In the genomic region with DNA sequence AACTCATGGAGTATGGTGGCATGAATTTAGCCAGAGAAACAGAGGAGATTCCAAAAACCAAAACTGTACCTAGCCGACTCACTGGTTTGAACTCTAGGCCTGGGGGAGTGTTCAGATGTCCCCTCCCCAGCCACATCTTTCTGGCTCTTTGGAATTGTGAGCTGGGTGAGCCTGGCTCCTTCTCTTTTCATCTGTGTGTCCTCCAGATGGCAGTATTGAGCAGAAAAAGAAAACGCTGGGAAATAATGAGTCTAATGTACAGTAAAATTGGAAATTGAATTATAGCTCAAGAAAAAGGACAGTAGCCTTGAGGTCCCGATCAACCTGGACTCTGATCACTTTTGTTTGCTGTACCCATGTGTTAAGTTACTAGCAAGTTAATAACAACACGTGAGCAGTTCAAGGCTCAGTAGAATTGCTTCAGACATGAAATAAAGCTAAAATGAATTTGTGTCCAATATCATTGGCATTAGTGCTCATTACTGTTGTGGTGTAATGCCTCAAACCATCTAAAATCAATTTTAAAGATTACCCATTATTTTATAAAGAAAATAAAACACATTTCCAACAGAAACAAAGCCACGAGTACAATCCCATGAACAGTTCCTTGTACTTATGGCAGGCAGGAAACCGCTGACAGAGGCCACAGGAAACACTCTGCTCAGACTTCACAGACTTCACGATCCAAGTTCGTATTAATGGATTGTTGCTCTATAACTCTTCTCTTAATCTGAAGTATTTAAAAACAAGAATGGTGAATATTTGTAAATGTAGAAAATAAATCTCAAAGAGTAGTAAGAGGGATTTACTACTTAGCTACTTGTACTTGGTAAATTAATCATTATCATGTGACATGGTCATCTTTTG, we compare ENCODE assay signal across 8 cellular contexts.
DNase-seq lines count a peak whose midpoint lies in the region; ATAC-seq and TF ChIP-seq lines count a peak whose summit lies in the region.

No MANE protein-coding gene starts in this region.

- in situ Hi-C loops in GM13977 (cut with MboI; ENCODE audit: low pct_unique_long_range_greater_than_20kb, low sequenced_read_pairs, unreplicated experiment), result loop anchor here (5.0 to 25.0 kb wide), 5 partner anchors 135 to 793 kb away; partner anchors contain the start of genes HOXA10, HOXA3, HOXA7 and HOXA9

- TF ChIP-seq CTCF in GM13977 (IDR thresholded peaks at IDR 0.05; ENCODE audit: extremely low read depth, insufficient read depth, missing control alignments) (peak; percentile 68), epithelial cell of proximal tubule (conservative IDR thresholded peaks at IDR 0.05; ENCODE audit: low read depth, low read length) (peak; percentile 83), nephron (IDR thresholded peaks at IDR 0.05; ENCODE audit: unreplicated experiment in 3 of 3) (peak; percentile 67 to 91 (median 85))

- H3K36me3 ChIP-seq in CD4-positive, CD25-positive, alpha-beta regulatory T cell (ENCODE audit: control insufficient read depth, insufficient read depth, low read length), result peaks cover 37% of the 10 kb centered on the region

- no peak overlapping the region for H3K27ac Mint-ChIP-seq in CD4-positive, CD25-positive, alpha-beta regulatory T cell
- no peak overlapping the region for H3K27ac Mint-ChIP-seq in T-helper 17 cell
- peak overlapping the region; percentile 81 to 95 (median 95) for H3K27ac Mint-ChIP-seq in nephron

- H3K27me3 Mint-ChIP-seq in CD4-positive, CD25-positive, alpha-beta regulatory T cell, result peaks cover 2% of the 10 kb centered on the region
- H3K27me3 Mint-ChIP-seq in T-helper 17 cell (peaks cover 7% of the 10 kb centered on the region), nephron (ENCODE audit: low read depth) (peaks cover 25% of the 10 kb centered on the region)

- H3K4me1 Mint-ChIP-seq in CD4-positive, CD25-positive, alpha-beta regulatory T cell, result peaks cover 5 to 11% (median 6%) of the 10 kb centered on the region in 4 donors
- H3K4me1 Mint-ChIP-seq in T-helper 17 cell (peaks cover 3% of the 10 kb centered on the region), nephron (peaks cover 29% of the 10 kb centered on the region)

- H3K4me3 ChIP-seq in CD4-positive, CD25-positive, alpha-beta regulatory T cell (ENCODE audit: low read depth, low read length), result no peak overlapping the region
- no peak overlapping the region for H3K4me3 ChIP-seq in epithelial cell of proximal tubule (ENCODE audit: low read depth, low read length)

- H3K27ac ChIP-seq in CD4-positive, CD25-positive, alpha-beta regulatory T cell (ENCODE audit: insufficient read depth, low read length, poor library complexity, severe bottlenecking), result no peak overlapping the region

- H3K36me3 Mint-ChIP-seq in CD4-positive, CD25-positive, alpha-beta regulatory T cell, result peaks cover 23% of the 10 kb centered on the region
- H3K36me3 Mint-ChIP-seq in T-helper 17 cell (ENCODE audit: low read depth), result peaks cover 4% of the 10 kb centered on the region
- H3K36me3 Mint-ChIP-seq in nephron (ENCODE audit: low read depth), result peaks cover 5% of the 10 kb centered on the region

- DNase-seq in CD4-positive, CD25-positive, alpha-beta regulatory T cell, result peak; percentile 13 to 54 (median 42)
- DNase-seq in GM13977 (ENCODE audit: low spot score) (peak; percentile 36), NCI-H1694 treated with DMSO at 0.1 percent for 48 hours (lab: John Stamatoyannopoulos, UW) (peak; percentile 77), T-helper 17 cell (peak in 1 of 3 donors; percentile 10), epithelial cell of proximal tubule (ENCODE audit: low read depth) (no peak)
- DNase-seq in activated effector memory CD4-positive, alpha-beta T cell treated with Interleukin-2 at 50 U/mL for 16 hours, result no peak

- no peaks in the 10 kb centered on the region for H3K9me3 Mint-ChIP-seq in CD4-positive, CD25-positive, alpha-beta regulatory T cell
- no peaks in the 10 kb centered on the region for H3K9me3 Mint-ChIP-seq in nephron

- peaks cover 2% of the 10 kb centered on the region for H3K27me3 ChIP-seq in CD4-positive, CD25-positive, alpha-beta regulatory T cell (ENCODE audit: control insufficient read depth, insufficient read depth, low read length)

- H3K4me3 Mint-ChIP-seq in CD4-positive, CD25-positive, alpha-beta regulatory T cell, result no peak overlapping the region
- no peak overlapping the region for H3K4me3 Mint-ChIP-seq in T-helper 17 cell
- H3K4me3 Mint-ChIP-seq in nephron, result peak overlapping the region; percentile 53 to 75 (median 74)

- H3K4me1 ChIP-seq in CD4-positive, CD25-positive, alpha-beta regulatory T cell (ENCODE audit: control insufficient read depth, insufficient read depth, low read length, poor library complexity, severe bottlenecking), result peaks cover 8% of the 10 kb centered on the region

- peak in 1 of 2 donors; percentile 40 for ATAC-seq in CD4-positive, CD25-positive, alpha-beta regulatory T cell (ENCODE audit: low read depth in 2 of 2)
- peak; percentile 78 for ATAC-seq in T-helper 17 cell
- no peak for ATAC-seq in GM18520 (IDR thresholded peaks at IDR 0.05; ENCODE audit: unreplicated experiment)

- H3K9me3 ChIP-seq in CD4-positive, CD25-positive, alpha-beta regulatory T cell (ENCODE audit: control insufficient read depth in 2 of 2, low read length in 2 of 2), result no peaks in the 10 kb centered on the region
- no peaks in the 10 kb centered on the region for H3K9me3 ChIP-seq in T-helper 17 cell (ENCODE audit: control insufficient read depth, low read length, poor library complexity, severe bottlenecking)

Comparison
In these comparisons a context has a peak if more than half of its experiments do, and no peak if none do; other contexts are left out.
1. DNase-seq: peak in CD4-positive, CD25-positive, alpha-beta regulatory T cell (3 of 3), GM13977 (single experiment) and NCI-H1694 treated with DMSO at 0.1 percent for 48 hours (single experiment); none in epithelial cell of proximal tubule (single experiment) and activated effector memory CD4-positive, alpha-beta T cell treated with Interleukin-2 at 50 U/mL for 16 hours (single experiment).
2. H3K27ac Mint-ChIP-seq: peak in nephron (3 of 3); none in CD4-positive, CD25-positive, alpha-beta regulatory T cell (0 of 3) and T-helper 17 cell (single experiment).
3. H3K4me3 Mint-ChIP-seq: peak in nephron (3 of 3); none in CD4-positive, CD25-positive, alpha-beta regulatory T cell (0 of 4) and T-helper 17 cell (single experiment).
4. Peak in every context shown above with its lines, with median percentiles within 50 percentile points of each other: CTCF ChIP-seq.